In genomic region chr3:121574449-121574848, GRCh38 we compare ENCODE assay signal across 16 cellular contexts. TPM values are rescaled to one million over a fixed set of nuclear protein-coding genes. Genes with fewer than 3 reads are reported as not detected.
DNase-seq lines count a peak whose midpoint lies in the region; ATAC-seq and TF ChIP-seq lines count a peak whose summit lies in the region.
"Had no signal": no experiment of that assay in that cellular context is flagged by ENCODE, and none has a peak within 500 bp of the region (broad histone marks: within the 10 kb centered on the region; RNA-seq: fewer than 3 reads in every experiment).

No MANE protein-coding gene starts in this region.

- H2BK120ac ChIP-seq in mesendoderm (ENCODE audit: low read depth, low read length): no peak overlapping the region

- no peak overlapping the region for H3K4ac ChIP-seq in mesendoderm (ENCODE audit: low read depth, low read length)

- DNase-seq in DMS 273 (lab: John Stamatoyannopoulos, UW; ENCODE audit: unreplicated experiment) (peak; percentile 62), DMS 273 treated with DMSO at 0.1 percent for 48 hours (lab: John Stamatoyannopoulos, UW) (no peak), NCI-H146 (lab: John Stamatoyannopoulos, UW) (peak; percentile 76), WTC11 (ENCODE audit: low spot score) (peak; percentile 49), mesendoderm (peak; percentile 74), GM10266 (ENCODE audit: extremely low spot score) (no peak)
- DNase-seq: 8988T; activated CD4-positive, alpha-beta T cell treated with anti-CD3 and anti-CD28 coated beads, Interleukin-2, amount 10 ng/mL, durations not matched to agents 7 days and 5 days; EL had no signal

- H3K9ac ChIP-seq in mesendoderm (ENCODE audit: low read length): no peak overlapping the region
- H3K9ac ChIP-seq: KMS-11 had no signal

- CTCF ChIA-PET in WTC11 (lab: Charles Lee): interaction anchor here (0.6 kb wide), 1 partner anchor 26 kb away, joined by 4 read pairs; no protein-coding TSS in a partner anchor

- H3K4me2 ChIP-seq in mesendoderm (ENCODE audit: low read length): no peak overlapping the region
- H3K4me2 ChIP-seq: KMS-11 had no signal

- H2BK5ac ChIP-seq in mesendoderm (ENCODE audit: low read length): no peak overlapping the region

- POLR2A ChIA-PET in WTC11 (lab: Charles Lee): no interaction called here

- no peak overlapping the region for H3K18ac ChIP-seq in mesendoderm (ENCODE audit: low read length)

- no CpG with 5 or more reads among the region's 6 CpGs for WGBS in mesendoderm (ENCODE audit: extremely low coverage, insufficient coverage, low lambda C conversion rate)

- ATAC-seq in WTC11 (peak; percentile 47), GM21423 (IDR thresholded peaks at IDR 0.05; ENCODE audit: unreplicated experiment) (no peak), GM21825 (IDR thresholded peaks at IDR 0.05; ENCODE audit: unreplicated experiment) (no peak)

- H3K27me3 Mint-ChIP-seq in WTC11 (ENCODE audit: low read depth): no peaks in the 10 kb centered on the region

- no peak overlapping the region for H3K4me3 ChIP-seq in mesendoderm (ENCODE audit: low read length)
- H3K4me3 ChIP-seq: lung, Peyer's patch, tibial nerve had no signal

- no peaks in the 10 kb centered on the region for H3K36me3 Mint-ChIP-seq in WTC11

- H3K56ac ChIP-seq in mesendoderm (ENCODE audit: low read length): no peak overlapping the region

- TF ChIP-seq CTCF in WTC11 (IDR thresholded peaks at IDR 0.05) (no peak), GM10266 (IDR thresholded peaks at IDR 0.05; ENCODE audit: control insufficient read depth, insufficient read depth, low read depth, missing control alignments) (no peak)

- no peak overlapping the region for H3K27ac Mint-ChIP-seq in WTC11
- H3K27ac Mint-ChIP-seq: activated CD4-positive, alpha-beta T cell treated with anti-CD3 and anti-CD28 coated beads, Interleukin-2, amount 10 ng/mL, durations not matched to agents 7 days and 5 days had no signal

- H3K23ac ChIP-seq in mesendoderm (ENCODE audit: low read length): no peak overlapping the region

- H3K79me2 ChIP-seq in mesendoderm (ENCODE audit: control insufficient read depth, insufficient read depth, low read length): no peaks in the 10 kb centered on the region

- H4K8ac ChIP-seq in mesendoderm (ENCODE audit: low read depth, low read length): no peak overlapping the region

- no peaks in the 10 kb centered on the region for H3K79me1 ChIP-seq in mesendoderm (ENCODE audit: low read length)

- H3K27me3 ChIP-seq in mesendoderm (ENCODE audit: insufficient read depth, low read length, poor library complexity): no peaks in the 10 kb centered on the region
- H3K27me3 ChIP-seq: Peyer's patch, tibial nerve had no signal

- H3K9me3 Mint-ChIP-seq in WTC11: no peaks in the 10 kb centered on the region
- H3K9me3 Mint-ChIP-seq: activated CD4-positive, alpha-beta T cell treated with anti-CD3 and anti-CD28 coated beads, Interleukin-2, amount 10 ng/mL, durations not matched to agents 7 days and 5 days had no signal

- no peaks in the 10 kb centered on the region for H3K4me1 ChIP-seq in mesendoderm (ENCODE audit: control insufficient read depth, low read depth, low read length)
- H3K4me1 ChIP-seq: Peyer's patch, tibial nerve had no signal

- H2AK5ac ChIP-seq in mesendoderm (ENCODE audit: low read length): no peak overlapping the region

- no peak overlapping the region for H4K5ac ChIP-seq in mesendoderm (ENCODE audit: low read length)

- H3K27ac ChIP-seq in mesendoderm (ENCODE audit: low read depth, low read length): no peak overlapping the region
- H3K27ac ChIP-seq: KMS-11, Peyer's patch, tibial nerve had no signal

- no peak overlapping the region for H3K4me3 Mint-ChIP-seq in WTC11
- H3K4me3 Mint-ChIP-seq: activated CD4-positive, alpha-beta T cell treated with anti-CD3 and anti-CD28 coated beads, Interleukin-2, amount 10 ng/mL, durations not matched to agents 7 days and 5 days had no signal

- no peak overlapping the region for H2BK15ac ChIP-seq in mesendoderm (replicated peaks; ENCODE audit: low read depth)

- H3K36me3 ChIP-seq in mesendoderm (ENCODE audit: control insufficient read depth, insufficient read depth, low read length): no peaks in the 10 kb centered on the region
- H3K36me3 ChIP-seq: Peyer's patch, tibial nerve had no signal

- H3K4me1 Mint-ChIP-seq in WTC11: peaks cover 16% of the 10 kb centered on the region
- H3K4me1 Mint-ChIP-seq: activated CD4-positive, alpha-beta T cell treated with anti-CD3 and anti-CD28 coated beads, Interleukin-2, amount 10 ng/mL, durations not matched to agents 7 days and 5 days had no signal

TF ChIP-seq in WTC11, 78 proteins besides CTCF, POLR2A, EP300 and RAD21 (continues in another document):
- TF ChIP-seq USF2 (CRISPR knock-in tag; IDR thresholded peaks at IDR 0.05) (no peak), ATF6 (CRISPR knock-in tag; IDR thresholded peaks at IDR 0.05) (no peak), ETV6 (CRISPR knock-in tag; IDR thresholded peaks at IDR 0.05) (no peak), MXD4 (CRISPR knock-in tag; IDR thresholded peaks at IDR 0.05; ENCODE audit: borderline replicate concordance) (no peak), GRHL2 (CRISPR knock-in tag; IDR thresholded peaks at IDR 0.05; ENCODE audit: insufficient replicate concordance, severe bottlenecking) (no peak), ERG (CRISPR knock-in tag; IDR thresholded peaks at IDR 0.05) (no peak), CDX4 (CRISPR knock-in tag; IDR thresholded peaks at IDR 0.05; ENCODE audit: borderline replicate concordance) (no peak)

RNA-seq across cellular contexts. Expression of gene ARGFX, which starts 6.7 kb away (rescaled TPM):
- total RNA-seq in WTC11 (2021): not detected in 3 replicates
- not detected for polyA plus RNA-seq in mesendoderm (2013, experiment 1 of 2)
- not detected for polyA plus RNA-seq in mesendoderm (2013, experiment 2 of 2)
- total RNA-seq: activated CD4-positive, alpha-beta T cell treated with anti-CD3 and anti-CD28 coated beads, Interleukin-2, amount 10 ng/mL, durations not matched to agents 7 days and 5 days; lung; Peyer's patch; renal cortical epithelial cell; tibial nerve had no signal
- polyA plus RNA-seq: lung had no signal

RNA-seq across cellular contexts. Expression of gene FBXO40, which starts 18.7 kb away (rescaled TPM):
- 0.04 to 0.09 TPM (median 0.07 TPM) in 3 replicates for total RNA-seq in WTC11 (2021)
- polyA plus RNA-seq in mesendoderm (2013, experiment 1 of 2): 0.01 TPM
- polyA plus RNA-seq in mesendoderm (2013, experiment 2 of 2): 0.01 TPM
- total RNA-seq: activated CD4-positive, alpha-beta T cell treated with anti-CD3 and anti-CD28 coated beads, Interleukin-2, amount 10 ng/mL, durations not matched to agents 7 days and 5 days; Peyer's patch; renal cortical epithelial cell; tibial nerve had no signal
- polyA plus RNA-seq: lung had no signal

RNA-seq across cellular contexts. Expression of gene POLQ, which starts 28.7 kb away (rescaled TPM):
- total RNA-seq in WTC11 (2021): 14.9 to 16.8 TPM (median 16.2 TPM) in 3 replicates
- polyA plus RNA-seq in mesendoderm (2013, experiment 1 of 2): 4.6 TPM
- polyA plus RNA-seq in mesendoderm (2013, experiment 2 of 2): 4.7 TPM

Comparison
In these comparisons a context has a peak if more than half of its experiments do, and no peak if none do; other contexts are left out.
1. DNase-seq: peak in DMS 273 (single experiment), NCI-H146 (single experiment), WTC11 (single experiment) and mesendoderm (single experiment); none in DMS 273 treated with DMSO at 0.1 percent for 48 hours (single experiment) and GM10266 (single experiment).